ENCODE assay signal across 25 cellular contexts in genomic region chr9:64128572-64128971, GRCh38.
"Had no signal": no experiment of that assay in that cellular context is flagged by ENCODE, and none has a peak within 500 bp of the region (broad histone marks: within the 10 kb centered on the region; RNA-seq: fewer than 3 reads in every experiment).

No MANE protein-coding gene starts in this region.

- H3K4me2 ChIP-seq: KMS-11, SK-N-SH had no signal

- H3K27ac ChIP-seq: ascending aorta, KMS-11, SJSA1 had no signal

- H3K9me3 ChIP-seq: ascending aorta, SJSA1, SK-N-SH had no signal

- DNase-seq: activated CD4-positive, alpha-beta T cell treated with anti-CD3 and anti-CD28 coated beads, Interleukin-2, amount 10 ng/mL, durations not matched to agents 7 days and 5 days; activated CD4-positive, alpha-beta T cell treated with anti-CD3 and anti-CD28 coated beads, Interleukin-2, amount 50 U/mL, for 48 hours; activated CD8-positive, alpha-beta T cell treated with anti-CD3 and anti-CD28 coated beads, Interleukin-2, amount 10 ng/mL, durations not matched to agents 7 days and 5 days; activated gamma-delta T cell; activated naive CD4-positive, alpha-beta T cell treated with Interleukin-2 at 50 U/mL for 16 hours; activated naive CD8-positive, alpha-beta T cell treated with anti-CD3 and anti-CD28 coated beads, Interleukin-2, amount 10 ng/mL, durations not matched to agents 7 days and 5 days; activated T-cell treated with anti-CD3 and anti-CD28 coated beads, Interleukin-2, amount 50 U/mL, for 24 hours; amygdala; MM.1S; MV-4-11; NCI-H1092; NCI-H1417; NCI-H146; NCI-H187; NCI-H2029 treated with DMSO at 0.1 percent for 48 hours; NCI-H2227 treated with DMSO at 0.1 percent for 48 hours; NCI-H446; NCI-H510A treated with DMSO at 0.1 percent for 48 hours; SHP77 treated with DMSO at 0.1 percent for 48 hours; SK-N-SH had no signal

- H3K27me3 ChIP-seq: ascending aorta, SJSA1 had no signal

- H3K36me3 ChIP-seq: ascending aorta, SJSA1 had no signal

- H3K4me1 ChIP-seq: ascending aorta, SJSA1 had no signal

- ATAC-seq: activated CD8-positive, alpha-beta T cell treated with anti-CD3 and anti-CD28 coated beads, Interleukin-2, amount 10 ng/mL, durations not matched to agents 7 days and 5 days; Panc1 had no signal

- H3K9ac ChIP-seq: KMS-11, SK-N-SH had no signal

- H3K4me3 ChIP-seq: ascending aorta, SJSA1 had no signal

- FAIRE-seq: TTC549 had no signal
